In the genomic region with DNA sequence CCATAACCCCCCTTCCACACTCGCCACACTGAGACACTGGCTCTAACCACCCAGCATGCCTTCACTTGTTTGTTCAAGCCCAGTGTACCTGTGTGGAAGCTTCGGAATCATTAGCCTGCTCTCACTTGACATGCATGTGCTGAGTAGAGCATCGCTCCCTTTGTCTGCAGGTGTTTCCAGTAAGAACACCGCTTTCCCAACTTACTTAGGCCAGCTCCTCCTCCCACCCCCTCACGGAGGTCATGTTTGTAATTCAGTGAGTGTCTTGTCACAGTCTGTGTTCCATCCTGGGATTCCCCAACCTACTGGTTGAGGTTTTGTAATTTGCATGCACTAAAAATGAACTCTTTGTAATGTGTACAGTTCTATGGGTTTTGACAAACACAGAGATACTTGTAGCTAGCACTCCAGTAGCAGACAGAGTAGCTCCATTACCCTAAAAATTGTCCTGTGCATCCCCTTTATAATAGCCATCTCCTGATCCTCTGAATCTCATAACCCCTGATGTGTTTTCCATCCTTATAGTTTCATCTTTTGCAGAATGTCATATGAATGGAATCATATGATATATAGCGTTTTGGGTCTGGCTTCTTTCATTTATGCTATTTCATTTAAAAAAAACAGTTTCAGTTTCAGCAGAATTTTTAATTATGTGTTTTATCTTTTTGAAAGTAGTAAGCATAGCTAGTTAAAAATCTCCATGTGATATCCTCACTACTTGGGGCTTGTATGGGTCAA, we compare ENCODE assay signal across 8 cellular contexts.
DNase-seq lines count a peak whose midpoint lies in the region; ATAC-seq lines count a peak whose summit lies in the region.

No MANE protein-coding gene starts in this region.

- H3K4me1 Mint-ChIP-seq in natural killer cell treated with Interleukin-12 subunit alpha and Interleukin-12 subunit beta and Interleukin-15 and Interleukin-18, amount 100 ng/mL, for 72 hours (ENCODE audit: low read depth in 2 of 2) = peaks cover 24 to 40% of the 10 kb centered on the region in 2 donors

- H3K27me3 ChIP-seq in H7 (ENCODE audit: control insufficient read depth, insufficient read depth, low read length) = no peaks in the 10 kb centered on the region; the same call in 1 of the 2 replicates

- ATAC-seq in GM18909 (IDR thresholded peaks at IDR 0.05; ENCODE audit: poor library complexity, unreplicated experiment) = peak; percentile 95
- ATAC-seq in HG02884 (IDR thresholded peaks at IDR 0.05; ENCODE audit: unreplicated experiment) = peak; percentile 92
- ATAC-seq in activated CD4-positive, CD25-positive, alpha-beta regulatory T cell treated with anti-CD3 and anti-CD28 coated beads, Interleukin-2, amount 50 U/mL, for 24 hours = peak; percentile 97 to 98
- ATAC-seq in natural killer cell treated with Interleukin-12 subunit alpha and Interleukin-12 subunit beta and Interleukin-15 and Interleukin-18, amount 100 ng/mL, for 72 hours = peak; percentile 87 to 92

- H3K4me3 Mint-ChIP-seq in natural killer cell treated with Interleukin-12 subunit alpha and Interleukin-12 subunit beta and Interleukin-15 and Interleukin-18, amount 100 ng/mL, for 72 hours = peak overlapping the region; percentile 68

- H3K36me3 Mint-ChIP-seq in natural killer cell treated with Interleukin-12 subunit alpha and Interleukin-12 subunit beta and Interleukin-15 and Interleukin-18, amount 100 ng/mL, for 72 hours = peaks cover 6% of the 10 kb centered on the region

- DNase-seq in natural killer cell treated with Interleukin-12 subunit alpha and Interleukin-12 subunit beta and Interleukin-15 and Interleukin-18, amount 100 ng/mL, for 72 hours (ENCODE audit: low spot score) = no peak
- DNase-seq in amniotic stem cell (lab: John Stamatoyannopoulos, UW) (no peak), H7 (no peak), DMS79 (lab: John Stamatoyannopoulos, UW) (no peak), NCI-H2227 (lab: John Stamatoyannopoulos, UW; ENCODE audit: unreplicated experiment) (no peak)

- no peaks in the 10 kb centered on the region for H3K27me3 Mint-ChIP-seq in natural killer cell treated with Interleukin-12 subunit alpha and Interleukin-12 subunit beta and Interleukin-15 and Interleukin-18, amount 100 ng/mL, for 72 hours

- H3K9me3 Mint-ChIP-seq in natural killer cell treated with Interleukin-12 subunit alpha and Interleukin-12 subunit beta and Interleukin-15 and Interleukin-18, amount 100 ng/mL, for 72 hours = peaks cover 4% of the 10 kb centered on the region

- H3K36me3 ChIP-seq in H7 (replicated peaks; ENCODE audit: control insufficient read depth, insufficient read depth, low read length) = no peaks in the 10 kb centered on the region

- H3K27ac Mint-ChIP-seq in natural killer cell treated with Interleukin-12 subunit alpha and Interleukin-12 subunit beta and Interleukin-15 and Interleukin-18, amount 100 ng/mL, for 72 hours = peak overlapping the region; percentile 58 to 81

- H3K4me3 ChIP-seq in H7 (ENCODE audit: insufficient read depth, low read depth, low read length) = no peak overlapping the region
